In genomic region chr5:172486912-172487311, GRCh38 we compare ENCODE assay signal across 1 cellular context.
TF ChIP-seq lines count a peak whose summit lies in the region.

No MANE protein-coding gene starts in this region.

TF ChIP-seq in K562, 482 proteins besides CTCF, POLR2A, EP300 and RAD21 (continued from another document):
- TF ChIP-seq SRF (CRISPR knock-in tag; IDR thresholded peaks at IDR 0.05) (no peak), RFX1 (IDR thresholded peaks at IDR 0.05) (no peak), ZSCAN32 (CRISPR knock-in tag; IDR thresholded peaks at IDR 0.05) (no peak), ZNF780A (CRISPR knock-in tag; IDR thresholded peaks at IDR 0.05) (no peak), HMGN3 (IDR thresholded peaks at IDR 0.05; ENCODE audit: borderline replicate concordance, extremely low read depth, insufficient read length, low read depth, low read length) (no peak), CCAR2 (IDR thresholded peaks at IDR 0.05; ENCODE audit: low read depth, low read length) (no peak), ZNF79 (CRISPR knock-in tag; IDR thresholded peaks at IDR 0.05; ENCODE audit: low read depth) (no peak), BCOR (IDR thresholded peaks at IDR 0.05) (0 out of 2 replicates have a peak, but pooled peaks have one; percentile 13)
